Comparison of ENCODE assay signal across 23 cellular contexts in genomic region chr20:62446398-62446985, GRCh38. TPM values are rescaled to one million over a fixed set of nuclear protein-coding genes. Genes with fewer than 3 reads are reported as not detected.
"Had no signal": no experiment of that assay in that cellular context is flagged by ENCODE, and none has a peak within 500 bp of the region (broad histone marks: within the 10 kb centered on the region; RNA-seq: fewer than 3 reads in every experiment).

No MANE protein-coding gene starts in this region.

- H3K27me3 ChIP-seq: thyroid gland, vagina had no signal

- H3K27ac ChIP-seq: epithelial cell of prostate, esophagus muscularis mucosa, gastrocnemius medialis, heart right ventricle, suprapubic skin, thyroid gland, upper lobe of left lung, vagina had no signal

- H3K9me3 ChIP-seq: esophagus muscularis mucosa, gastrocnemius medialis, heart right ventricle, suprapubic skin, thyroid gland, upper lobe of left lung, vagina had no signal

- DNase-seq: effector memory CD8-positive, alpha-beta T cell; gastrocnemius medialis; heart right ventricle; hypothalamus; kidney glomerular epithelial cell; mesendoderm; naive B cell; nephron progenitor cell; posterior cingulate gyrus; small intestine; stimulated activated CD4-positive, alpha-beta T cell treated with anti-CD3 and anti-CD28 coated beads, Interleukin-12 subunit alpha, Interleukin-12 subunit beta, amount 100 ng/mL, for 4 hours; stimulated activated CD4-positive, alpha-beta T cell treated with anti-CD3 and anti-CD28 coated beads, Interleukin-2, amount 100 ng/mL, for 48 hours; stimulated activated naive CD8-positive, alpha-beta T cell treated with anti-CD3 and anti-CD28 coated beads, Interleukin-15, Interleukin-2, amounts not matched to agents 100 U/mL and 50 U/mL, for 24 hours; thyroid gland had no signal

- H3K9me3 Mint-ChIP-seq: effector memory CD8-positive, alpha-beta T cell; naive B cell; nephron progenitor cell had no signal

- H3K4me3 ChIP-seq: esophagus muscularis mucosa, gastrocnemius medialis, heart right ventricle, suprapubic skin, thyroid gland, upper lobe of left lung, vagina had no signal

- H3K27ac Mint-ChIP-seq: effector memory CD8-positive, alpha-beta T cell; nephron progenitor cell had no signal

- ATAC-seq: effector memory CD8-positive, alpha-beta T cell; gastrocnemius medialis; heart right ventricle; stimulated activated naive CD8-positive, alpha-beta T cell treated with anti-CD3 and anti-CD28 coated beads, Interleukin-15, Interleukin-2, amounts not matched to agents 100 U/mL and 50 U/mL, for 24 hours had no signal

- H3K36me3 Mint-ChIP-seq: naive B cell had no signal

- H3K4me3 Mint-ChIP-seq: effector memory CD8-positive, alpha-beta T cell; nephron progenitor cell had no signal

- H3K36me3 ChIP-seq: esophagus muscularis mucosa, gastrocnemius medialis, heart right ventricle, suprapubic skin, thyroid gland, upper lobe of left lung, vagina had no signal

- H3K4me1 ChIP-seq: esophagus muscularis mucosa, gastrocnemius medialis, suprapubic skin, upper lobe of left lung, vagina had no signal

- H3K4me1 Mint-ChIP-seq: naive B cell had no signal

RNA-seq across cellular contexts. Expression of gene RBBP8NL, which starts 19.2 kb away (rescaled TPM):
- total RNA-seq: esophagus muscularis mucosa, fibroblast of villous mesenchyme, gastrocnemius medialis, heart right ventricle, lung microvascular endothelial cell, osteocyte, pulmonary artery endothelial cell had no signal

RNA-seq across cellular contexts. Expression of gene GATA5, which starts 29.3 kb away (rescaled TPM):
- total RNA-seq: fibroblast of villous mesenchyme, gastrocnemius medialis, lung microvascular endothelial cell, osteocyte had no signal
